ENCODE assay signal across 22 cellular contexts in the genomic region with DNA sequence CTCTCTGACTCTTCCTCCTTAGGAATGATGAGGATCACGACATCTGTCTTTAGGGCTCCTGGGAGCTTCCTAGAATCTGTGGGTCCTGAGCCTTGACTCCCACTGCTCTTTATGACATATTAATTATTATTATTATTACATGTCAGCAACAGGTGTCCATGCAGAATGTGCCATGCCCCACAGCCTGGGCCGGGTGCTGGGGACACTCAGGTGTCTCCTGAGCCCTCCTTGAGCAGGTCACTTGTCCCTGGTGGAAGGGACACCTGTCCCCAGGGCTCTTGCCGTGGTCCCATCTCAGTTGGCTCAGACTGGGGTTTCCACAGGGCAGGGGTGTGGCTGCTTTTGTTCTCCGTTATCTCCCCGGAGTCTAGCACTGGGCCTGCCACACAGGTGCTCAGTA. TPM values are rescaled to one million over a fixed set of nuclear protein-coding genes. Genes with fewer than 3 reads are reported as not detected.
"Had no signal": no experiment of that assay in that cellular context is flagged by ENCODE, and none has a peak within 500 bp of the region (broad histone marks: within the 10 kb centered on the region; RNA-seq: fewer than 3 reads in every experiment).

No MANE protein-coding gene starts in this region.

- H3K4me3 ChIP-seq: MG63, SJCRH30 had no signal

- H3K4me1 ChIP-seq: SJCRH30 had no signal

- DNase-seq: Karpas-422, KG1, MG63, NCI-H1092, NCI-H1105 treated with DMSO at 0.1 percent for 48 hours, NCI-H1417 treated with DMSO at 0.1 percent for 48 hours, NCI-H146, NCI-H1694 treated with DMSO at 0.1 percent for 48 hours, NCI-H2029, NCI-H2081 treated with DMSO at 0.1 percent for 48 hours, NCI-H2171, NCI-H226, NCI-H446, NCI-H510A, NCI-H524 treated with DMSO at 0.1 percent for 48 hours, NCI-H69, NCI-H774, SHP77 treated with DMSO at 0.1 percent for 48 hours, SJCRH30 had no signal

- H3K27ac ChIP-seq: RWPE1, SJCRH30 had no signal

- H3K36me3 ChIP-seq: MG63, SJCRH30 had no signal

- H3K27me3 ChIP-seq: MG63 had no signal

- ATAC-seq: SK-N-SH treated with all-trans-retinoic acid at 6 μM for 48 hours had no signal

- H3K9me3 ChIP-seq: MG63, SJCRH30 had no signal

RNA-seq across cellular contexts. Expression of a gene that starts 53.2 kb away (rescaled TPM):
- total RNA-seq: HT-29 had no signal
